16 cellular contexts compared by ENCODE assay signal in genomic region chr12:69886101-69886500, GRCh38.
DNase-seq lines count a peak whose midpoint lies in the region; ATAC-seq, FAIRE-seq and TF ChIP-seq lines count a peak whose summit lies in the region.
"Had no signal": no experiment of that assay in that cellular context is flagged by ENCODE, and none has a peak within 500 bp of the region (broad histone marks: within the 10 kb centered on the region; RNA-seq: fewer than 3 reads in every experiment).

No MANE protein-coding gene starts in this region.

- no peaks in the 10 kb centered on the region for H3K27me3 ChIP-seq in upper lobe of right lung

- CTCF ChIA-PET in activated CD4-positive, alpha-beta memory T cell treated with anti-CD3 and anti-CD28 coated beads, Interleukin-2, amount 10 ng/mL, durations not matched to agents 7 days and 5 days (lab: Charles Lee) = no interaction called here

- in situ Hi-C loops in G401 (cut with HindIII; ENCODE audit: low sequenced_read_pairs) = no loop called here

- no peak for TF ChIP-seq CTCF in upper lobe of right lung (IDR thresholded peaks at IDR 0.05)

- H3K4me1 ChIP-seq in upper lobe of right lung = no peaks in the 10 kb centered on the region

- ATAC-seq in upper lobe of right lung = no peak
- ATAC-seq: PC-3, SK-N-SH treated with all-trans-retinoic acid at 6 μM for 48 hours had no signal

- no peak overlapping the region for H3K27ac ChIP-seq in upper lobe of right lung

- no peaks in the 10 kb centered on the region for H3K9me3 Mint-ChIP-seq in activated CD4-positive, alpha-beta memory T cell treated with anti-CD3 and anti-CD28 coated beads, Interleukin-2, amount 10 ng/mL, durations not matched to agents 7 days and 5 days
- H3K9me3 Mint-ChIP-seq: T-helper 1 cell treated with Interleukin-12 subunit alpha and Interleukin-12 subunit beta and Interleukin-4 antibody, amounts not matched to agents 30 μg/mL and 1 μg/mL, for 36 hours had no signal

- no peaks in the 10 kb centered on the region for H3K9me3 ChIP-seq in upper lobe of right lung

- POLR2A ChIA-PET in activated CD4-positive, alpha-beta memory T cell treated with anti-CD3 and anti-CD28 coated beads, Interleukin-2, amount 10 ng/mL, durations not matched to agents 7 days and 5 days (lab: Charles Lee) = no interaction called here

- no peaks in the 10 kb centered on the region for H3K4me1 Mint-ChIP-seq in activated CD4-positive, alpha-beta memory T cell treated with anti-CD3 and anti-CD28 coated beads, Interleukin-2, amount 10 ng/mL, durations not matched to agents 7 days and 5 days

- intact Hi-C loops in upper lobe of right lung (cut with DNase I) = loop anchor here (10.0 kb wide), 1 partner anchor 699 kb away; no protein-coding TSS in a partner anchor

- H3K36me3 Mint-ChIP-seq in activated CD4-positive, alpha-beta memory T cell treated with anti-CD3 and anti-CD28 coated beads, Interleukin-2, amount 10 ng/mL, durations not matched to agents 7 days and 5 days (ENCODE audit: low read depth) = no peaks in the 10 kb centered on the region

- no peak overlapping the region for H3K4me3 ChIP-seq in upper lobe of right lung

- H3K4me3 Mint-ChIP-seq in activated CD4-positive, alpha-beta memory T cell treated with anti-CD3 and anti-CD28 coated beads, Interleukin-2, amount 10 ng/mL, durations not matched to agents 7 days and 5 days = no peak overlapping the region
- H3K4me3 Mint-ChIP-seq: T-helper 1 cell treated with Interleukin-12 subunit alpha and Interleukin-12 subunit beta and Interleukin-4 antibody, amounts not matched to agents 30 μg/mL and 1 μg/mL, for 36 hours had no signal

- no peaks in the 10 kb centered on the region for H3K36me3 ChIP-seq in upper lobe of right lung

- no peak overlapping the region for H3K27ac Mint-ChIP-seq in activated CD4-positive, alpha-beta memory T cell treated with anti-CD3 and anti-CD28 coated beads, Interleukin-2, amount 10 ng/mL, durations not matched to agents 7 days and 5 days
- H3K27ac Mint-ChIP-seq: T-helper 1 cell treated with Interleukin-12 subunit alpha and Interleukin-12 subunit beta and Interleukin-4 antibody, amounts not matched to agents 30 μg/mL and 1 μg/mL, for 36 hours had no signal

- DNase-seq in G401 (ENCODE audit: low spot score) = peak; percentile 86
- peak; percentile 81 for DNase-seq in NCI-H1694 treated with DMSO at 0.1 percent for 48 hours (lab: John Stamatoyannopoulos, UW)
- DNase-seq in NCI-H69 (lab: John Stamatoyannopoulos, UW) = peak; percentile 60
- DNase-seq in cerebellar cortex (ENCODE audit: low spot score) = peak; percentile 86
- DNase-seq in activated CD4-positive, alpha-beta memory T cell treated with anti-CD3 and anti-CD28 coated beads, Interleukin-2, amount 10 ng/mL, durations not matched to agents 7 days and 5 days = no peak
- no peak for DNase-seq in upper lobe of right lung
- DNase-seq in HK-2 (ENCODE audit: unreplicated experiment) = no peak
- no peak for DNase-seq in RCC 7860 (ENCODE audit: low spot score)
- DNase-seq: AML-193, Calu3, GDM1, GOT3, NCI-H187, PC-3 had no signal

- no peak for FAIRE-seq in RCC 7860 (lab: Jason Lieb, UNC)

- peaks cover 6% of the 10 kb centered on the region for H3K27me3 Mint-ChIP-seq in activated CD4-positive, alpha-beta memory T cell treated with anti-CD3 and anti-CD28 coated beads, Interleukin-2, amount 10 ng/mL, durations not matched to agents 7 days and 5 days

Comparison
In these comparisons a context has a peak if more than half of its experiments do, and no peak if none do; other contexts are left out.
1. DNase-seq: peak in G401 (single experiment), NCI-H1694 treated with DMSO at 0.1 percent for 48 hours (single experiment), NCI-H69 (single experiment) and cerebellar cortex (single experiment); none in activated CD4-positive, alpha-beta memory T cell treated with anti-CD3 and anti-CD28 coated beads, Interleukin-2, amount 10 ng/mL, durations not matched to agents 7 days and 5 days (single experiment), upper lobe of right lung (single experiment), HK-2 (single experiment) and RCC 7860 (single experiment).